ENCODE assay signal across 8 cellular contexts in genomic region chr17:31550389-31551056, GRCh38.
A peak's percentile ranks its signal among the peaks of the same experiment; 100 is the strongest.
DNase-seq lines count a peak whose midpoint lies in the region; ATAC-seq, FAIRE-seq and TF ChIP-seq lines count a peak whose summit lies in the region.

No MANE protein-coding gene starts in this region.

- no peak for FAIRE-seq in H54 (lab: Jason Lieb, UNC)

- H3K36me3 ChIP-seq in smooth muscle cell (ENCODE audit: low read depth): no peaks in the 10 kb centered on the region

- no peak for TF ChIP-seq CTCF in WI38 (IDR thresholded peaks at IDR 0.05; ENCODE audit: low read depth, low read length)
- TF ChIP-seq CTCF in glutamatergic neuron (IDR thresholded peaks at IDR 0.05; ENCODE audit: partially characterized antibody, unreplicated experiment): no peak
- TF ChIP-seq CTCF in smooth muscle cell (IDR thresholded peaks at IDR 0.05; ENCODE audit: borderline replicate concordance, insufficient read depth, poor library complexity, severe bottlenecking): no peak
- TF ChIP-seq CTCF in omental fat pad (IDR thresholded peaks at IDR 0.05): no peak

- H3F3A ChIP-seq in smooth muscle cell (ENCODE audit: low read depth): no peaks in the 10 kb centered on the region

- peaks cover 6% of the 10 kb centered on the region for H3K36me3 Mint-ChIP-seq in stimulated activated naive CD8-positive, alpha-beta T cell treated with anti-CD3 and anti-CD28 coated beads, Interleukin-15, Interleukin-2, amounts not matched to agents 100 ng/mL and 50 ng/mL, for 24 hours (ENCODE audit: low read depth)
- H3K36me3 Mint-ChIP-seq in glutamatergic neuron (ENCODE audit: unreplicated experiment): peaks cover 6% of the 10 kb centered on the region

- H3K27me3 Mint-ChIP-seq in stimulated activated naive CD8-positive, alpha-beta T cell treated with anti-CD3 and anti-CD28 coated beads, Interleukin-15, Interleukin-2, amounts not matched to agents 100 ng/mL and 50 ng/mL, for 24 hours: no peaks in the 10 kb centered on the region
- peaks cover 16% of the 10 kb centered on the region for H3K27me3 Mint-ChIP-seq in glutamatergic neuron (ENCODE audit: unreplicated experiment)

- H3K4me1 Mint-ChIP-seq in stimulated activated naive CD8-positive, alpha-beta T cell treated with anti-CD3 and anti-CD28 coated beads, Interleukin-15, Interleukin-2, amounts not matched to agents 100 ng/mL and 50 ng/mL, for 24 hours (ENCODE audit: low read depth): peaks cover 21% of the 10 kb centered on the region
- H3K4me1 Mint-ChIP-seq in glutamatergic neuron (ENCODE audit: low read depth, unreplicated experiment): peaks cover 3% of the 10 kb centered on the region

- H4K20me1 ChIP-seq in smooth muscle cell (ENCODE audit: low read depth): no peaks in the 10 kb centered on the region

- 24% methylated on average over 17 of the region's 17 CpGs for WGBS in smooth muscle cell (ENCODE audit: low lambda C conversion rate)

- no peaks in the 10 kb centered on the region for H3K9me3 Mint-ChIP-seq in stimulated activated naive CD8-positive, alpha-beta T cell treated with anti-CD3 and anti-CD28 coated beads, Interleukin-15, Interleukin-2, amounts not matched to agents 100 ng/mL and 50 ng/mL, for 24 hours
- H3K9me3 Mint-ChIP-seq in glutamatergic neuron (ENCODE audit: unreplicated experiment): peaks cover 21% of the 10 kb centered on the region

- no peaks in the 10 kb centered on the region for H3K4me1 ChIP-seq in smooth muscle cell (ENCODE audit: low read depth)

- no peak for ATAC-seq in stimulated activated naive CD8-positive, alpha-beta T cell treated with anti-CD3 and anti-CD28 coated beads, Interleukin-15, Interleukin-2, amounts not matched to agents 100 U/mL and 50 U/mL, for 24 hours
- ATAC-seq in omental fat pad (ENCODE audit: low FRiP score): no peak

- H3K4me3 Mint-ChIP-seq in stimulated activated naive CD8-positive, alpha-beta T cell treated with anti-CD3 and anti-CD28 coated beads, Interleukin-15, Interleukin-2, amounts not matched to agents 100 ng/mL and 50 ng/mL, for 24 hours: peak overlapping the region; percentile 93
- H3K4me3 Mint-ChIP-seq in glutamatergic neuron (ENCODE audit: unreplicated experiment): peak overlapping the region; percentile 85

- peak overlapping the region; percentile 49 for H3K27ac ChIP-seq in smooth muscle cell (ENCODE audit: low read depth)

- no peak for TF ChIP-seq POLR2A in H54 (IDR thresholded peaks at IDR 0.05; ENCODE audit: low read depth, low read length)

- peak overlapping the region; percentile 15 for H3K9ac ChIP-seq in smooth muscle cell (ENCODE audit: low read depth)

- no peaks in the 10 kb centered on the region for H3K9me3 ChIP-seq in smooth muscle cell (replicated peaks; ENCODE audit: low read depth)

- peak overlapping the region; percentile 19 for H3K27ac Mint-ChIP-seq in stimulated activated naive CD8-positive, alpha-beta T cell treated with anti-CD3 and anti-CD28 coated beads, Interleukin-15, Interleukin-2, amounts not matched to agents 100 ng/mL and 50 ng/mL, for 24 hours
- H3K27ac Mint-ChIP-seq in glutamatergic neuron (ENCODE audit: unreplicated experiment): peak overlapping the region; percentile 69

- no peak overlapping the region for H2AFZ ChIP-seq in smooth muscle cell (ENCODE audit: low read depth)

- peak overlapping the region; percentile 79 for H3K4me2 ChIP-seq in smooth muscle cell

- H3K27me3 ChIP-seq in smooth muscle cell (ENCODE audit: low read depth): no peaks in the 10 kb centered on the region

- peak overlapping the region; percentile 79 for H3K4me3 ChIP-seq in WI38 (ENCODE audit: low read depth, low read length)
- H3K4me3 ChIP-seq in smooth muscle cell: peak overlapping the region; percentile 90

- DNase-seq in stimulated activated naive CD8-positive, alpha-beta T cell treated with anti-CD3 and anti-CD28 coated beads, Interleukin-15, Interleukin-2, amounts not matched to agents 100 U/mL and 50 U/mL, for 24 hours: no peak
- DNase-seq in glutamatergic neuron (no peak), smooth muscle cell (lab: John Stamatoyannopoulos, UW; ENCODE audit: unreplicated experiment) (no peak), omental fat pad (ENCODE audit: low spot score) (no peak), glomerular visceral epithelial cell (ENCODE audit: extremely low spot score) (no peak), H54 (ENCODE audit: insufficient read length, low spot score) (no peak)

- H3K79me2 ChIP-seq in smooth muscle cell (ENCODE audit: low read depth): no peaks in the 10 kb centered on the region
